Comparison of ENCODE assay signal across 11 cellular contexts in genomic region chr21:39088831-39089380, GRCh38.
DNase-seq lines count a peak whose midpoint lies in the region; ATAC-seq, FAIRE-seq and TF ChIP-seq lines count a peak whose summit lies in the region.
"Had no signal": no experiment of that assay in that cellular context is flagged by ENCODE, and none has a peak within 500 bp of the region (broad histone marks: within the 10 kb centered on the region; RNA-seq: fewer than 3 reads in every experiment).

No MANE protein-coding gene starts in this region.

- H3K27ac ChIP-seq in angular gyrus (ENCODE audit: low read depth, low read length) (peak overlapping the region; percentile 4), heart right ventricle (peak overlapping the region in 7 of 10 donors; percentile 88 to 98 (median 95)), aorta (ENCODE audit: low read depth in 1 of 2, low read length in 2 of 2) (peak overlapping the region; percentile 93 to 95), substantia nigra (ENCODE audit: low read depth, low read length, poor library complexity, severe bottlenecking) (no peak overlapping the region)

- H3K27me3 ChIP-seq in heart right ventricle (no peaks in the 10 kb centered on the region), aorta (ENCODE audit: control insufficient read depth in 1 of 2, insufficient read depth in 2 of 2, low read length in 1 of 2) (no peaks in the 10 kb centered on the region)

- TF ChIP-seq CTCF in heart right ventricle (IDR thresholded peaks at IDR 0.05), result peak in 6 of 9 donors; percentile 10 to 43 (median 28)

- H3K4me3 ChIP-seq in heart right ventricle (no peak overlapping the region), aorta (ENCODE audit: low read length in 2 of 2) (no peak overlapping the region)
- H3K4me3 ChIP-seq: BLaER1 treated with 17β-estradiol and CSF1 and Interleukin-3, amounts not matched to agents 10 nM and 100 nM had no signal

- H3K36me3 ChIP-seq in heart right ventricle (no peaks in the 10 kb centered on the region), aorta (ENCODE audit: control insufficient read depth in 1 of 2, insufficient read depth in 2 of 2, low read length in 1 of 2) (no peaks in the 10 kb centered on the region)
- H3K36me3 ChIP-seq: BLaER1 treated with 17β-estradiol and CSF1 and Interleukin-3, amounts not matched to agents 10 nM and 100 nM had no signal

- H3K9me3 ChIP-seq in heart right ventricle (no peaks in the 10 kb centered on the region), aorta (ENCODE audit: control insufficient read depth, low read length) (no peaks in the 10 kb centered on the region)

- intact Hi-C loops in heart right ventricle (cut with DNase I), result loop anchor here in 5 of 10 donors (5.0 to 10.0 kb wide), 6 partner anchors 33 to 282 kb away; partner anchors contain the start of gene ETS2 (in 2 of the 5)
- intact Hi-C loops in aorta (cut with DNase I), result loop anchor here (1.0 to 5.0 kb wide), 7 partner anchors 36 to 284 kb away; partner anchors contain the start of gene ETS2 (in 1 of the 2)

- peaks cover 2 to 59% (median 33%) of the 10 kb centered on the region in 9 donors for H3K4me1 ChIP-seq in heart right ventricle
- peaks cover 4 to 6% of the 10 kb centered on the region in 2 donors for H3K4me1 ChIP-seq in aorta (ENCODE audit: control insufficient read depth in 1 of 2, insufficient read depth in 2 of 2, low read length in 2 of 2)

- ATAC-seq in heart right ventricle (peak in 6 of 8 donors; percentile 34 to 58 (median 47)), aorta (ENCODE audit: low FRiP score) (peak; percentile 37), GM19455 (IDR thresholded peaks at IDR 0.05; ENCODE audit: unreplicated experiment) (no peak)
- ATAC-seq: activated T-cell treated with anti-CD3 and anti-CD28 coated beads, Interleukin-2, amount 50 U/mL, for 4 hours had no signal

- no peak for FAIRE-seq in HTR-8/SVneo (lab: Jason Lieb, UNC)

- DNase-seq in stimulated activated CD4-positive, alpha-beta T cell treated with anti-CD3 and anti-CD28 coated beads, Interleukin-15, amount 100 ng/mL, for 24 hours, result peak; percentile 8
- no peak for DNase-seq in stimulated activated CD4-positive, alpha-beta T cell treated with anti-CD3 and anti-CD28 coated beads, Interleukin-4, amount 100 ng/mL, for 1 hour
- peak in 1 of 2 donors; percentile 47 for DNase-seq in heart right ventricle
- DNase-seq in aorta, result peak; percentile 84 to 86
- no peak for DNase-seq in substantia nigra (lab: John Stamatoyannopoulos, UW)
- no peak for DNase-seq in HTR-8/SVneo (ENCODE audit: insufficient read length, low spot score)
- DNase-seq: activated T-cell treated with anti-CD3 and anti-CD28 coated beads, Interleukin-2, amount 50 U/mL, for 4 hours; NCI-H146 had no signal

- WGBS in heart right ventricle, 2 donors, result 55 to 60% methylated on average over 9 of the region's 9 CpGs
- WGBS in aorta, 2 donors, result 5 to 9% methylated on average over 9 of the region's 9 CpGs

Comparison
In these comparisons a context has a peak if more than half of its experiments do, and no peak if none do; other contexts are left out.
1. DNase-seq: peak in stimulated activated CD4-positive, alpha-beta T cell treated with anti-CD3 and anti-CD28 coated beads, Interleukin-15, amount 100 ng/mL, for 24 hours (single experiment) and aorta (2 of 2); none in stimulated activated CD4-positive, alpha-beta T cell treated with anti-CD3 and anti-CD28 coated beads, Interleukin-4, amount 100 ng/mL, for 1 hour (single experiment), substantia nigra (0 of 49) and HTR-8/SVneo (single experiment).